In the genomic region with DNA sequence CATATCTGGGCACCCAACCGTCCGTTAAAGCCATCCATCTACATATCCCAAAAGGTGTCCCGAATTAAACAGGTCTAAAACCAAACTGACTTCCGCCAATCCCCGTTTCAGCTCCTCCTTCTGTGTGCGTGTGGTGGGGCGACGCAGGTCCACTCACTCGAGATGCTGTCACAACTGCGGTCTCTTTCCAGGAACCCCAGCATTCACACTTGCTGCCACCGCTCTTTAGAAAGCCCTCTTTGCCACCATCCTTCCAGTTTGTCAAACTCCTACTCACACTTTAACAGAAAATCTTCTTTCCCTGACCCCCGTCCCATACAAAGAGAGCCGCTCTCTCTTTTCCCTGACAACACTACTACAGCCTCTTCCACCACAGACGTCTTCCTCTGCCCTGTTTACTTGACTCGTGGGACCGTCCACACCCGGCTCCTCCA, we compare ENCODE assay signal across 5 cellular contexts. TPM values are rescaled to one million over a fixed set of nuclear protein-coding genes. Genes with fewer than 3 reads are reported as not detected.
A peak's percentile ranks its signal among the peaks of the same experiment; 100 is the strongest.
DNase-seq lines count a peak whose midpoint lies in the region; ATAC-seq lines count a peak whose summit lies in the region.

No MANE protein-coding gene starts in this region.

- peaks cover 5% of the 10 kb centered on the region for H3K4me1 Mint-ChIP-seq in activated T-helper 17 cell treated with anti-CD3 and anti-CD28 coated beads, Interleukin-2, amount 50 U/mL, for 72 hours
- peaks cover 11% of the 10 kb centered on the region for H3K4me1 Mint-ChIP-seq in memory B cell

- peaks cover 39% of the 10 kb centered on the region for H3K36me3 Mint-ChIP-seq in activated T-helper 17 cell treated with anti-CD3 and anti-CD28 coated beads, Interleukin-2, amount 50 U/mL, for 72 hours (ENCODE audit: low read depth)
- H3K36me3 Mint-ChIP-seq in memory B cell = peaks cover 9% of the 10 kb centered on the region

- H3K9me3 Mint-ChIP-seq in activated T-helper 17 cell treated with anti-CD3 and anti-CD28 coated beads, Interleukin-2, amount 50 U/mL, for 72 hours = no peaks in the 10 kb centered on the region
- H3K9me3 Mint-ChIP-seq in memory B cell = no peaks in the 10 kb centered on the region

- no peaks in the 10 kb centered on the region for H3K27me3 Mint-ChIP-seq in activated T-helper 17 cell treated with anti-CD3 and anti-CD28 coated beads, Interleukin-2, amount 50 U/mL, for 72 hours
- no peaks in the 10 kb centered on the region for H3K27me3 Mint-ChIP-seq in memory B cell

- ATAC-seq in HG03432 (IDR thresholded peaks at IDR 0.05; ENCODE audit: unreplicated experiment) = peak; percentile 14
- peak; percentile 40 for ATAC-seq in activated T-helper 17 cell treated with anti-CD3 and anti-CD28 coated beads, Interleukin-2, amount 50 U/mL, for 72 hours (replicated peaks)
- peak; percentile 16 for ATAC-seq in memory B cell (ENCODE audit: low read depth)

- peak overlapping the region; percentile 97 for H3K27ac Mint-ChIP-seq in activated T-helper 17 cell treated with anti-CD3 and anti-CD28 coated beads, Interleukin-2, amount 50 U/mL, for 72 hours
- peak overlapping the region; percentile 99 for H3K27ac Mint-ChIP-seq in memory B cell

- H3K4me3 Mint-ChIP-seq in activated T-helper 17 cell treated with anti-CD3 and anti-CD28 coated beads, Interleukin-2, amount 50 U/mL, for 72 hours = peak overlapping the region; percentile 96
- peak overlapping the region; percentile 99 for H3K4me3 Mint-ChIP-seq in memory B cell

- DNase-seq in memory B cell (ENCODE audit: low spot score in 2 of 2) = no peak
- DNase-seq in cerebellar cortex (ENCODE audit: low spot score) = no peak
- no peak for DNase-seq in NCI-H446 treated with DMSO at 0.1 percent for 48 hours (lab: John Stamatoyannopoulos, UW)

RNA-seq across cellular contexts. Expression of a gene that starts 0.5 kb away (rescaled TPM):
- total RNA-seq in activated T-helper 17 cell treated with anti-CD3 and anti-CD28 coated beads, Interleukin-2, amount 50 U/mL, for 72 hours = 10 to 100 TPM; 13.8 to 20.8 TPM

RNA-seq across cellular contexts. Expression of a gene that starts 6.1 kb away (rescaled TPM):
- total RNA-seq in activated T-helper 17 cell treated with anti-CD3 and anti-CD28 coated beads, Interleukin-2, amount 50 U/mL, for 72 hours = not detected

RNA-seq across cellular contexts. Expression of a gene that starts 12.9 kb away (rescaled TPM):
- not detected for total RNA-seq in activated T-helper 17 cell treated with anti-CD3 and anti-CD28 coated beads, Interleukin-2, amount 50 U/mL, for 72 hours

RNA-seq across cellular contexts. Expression of a gene that starts 21.8 kb away (rescaled TPM):
- total RNA-seq in activated T-helper 17 cell treated with anti-CD3 and anti-CD28 coated beads, Interleukin-2, amount 50 U/mL, for 72 hours = 10 to 100 TPM; 22.6 to 27.3 TPM

RNA-seq across cellular contexts. Expression of a gene that starts 34.6 kb away (rescaled TPM):
- 10 to 100 TPM; 33.4 to 47.9 TPM for total RNA-seq in activated T-helper 17 cell treated with anti-CD3 and anti-CD28 coated beads, Interleukin-2, amount 50 U/mL, for 72 hours
